9 cellular contexts compared by ENCODE assay signal in the genomic region with DNA sequence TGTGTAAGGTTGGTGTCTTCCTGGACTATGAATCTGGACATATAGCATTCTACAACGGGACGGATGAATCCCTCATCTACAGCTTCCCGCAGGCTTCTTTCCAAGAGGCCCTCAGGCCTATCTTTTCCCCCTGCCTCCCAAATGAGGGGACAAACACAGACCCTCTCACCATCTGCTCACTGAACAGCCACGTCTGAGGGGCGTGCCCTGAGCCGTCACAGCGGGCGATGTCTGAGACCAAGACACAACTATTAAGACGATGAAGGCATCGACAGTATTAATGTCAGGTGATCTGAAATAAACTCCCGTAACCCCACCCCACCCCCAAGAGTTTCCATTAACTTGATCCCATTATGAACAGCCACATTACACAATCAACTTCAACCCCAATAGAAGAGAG. TPM values are rescaled to one million over a fixed set of nuclear protein-coding genes. Genes with fewer than 3 reads are reported as not detected.
"Had no signal": no experiment of that assay in that cellular context is flagged by ENCODE, and none has a peak within 500 bp of the region (broad histone marks: within the 10 kb centered on the region; RNA-seq: fewer than 3 reads in every experiment).

No MANE protein-coding gene starts in this region.

- H2AFZ ChIP-seq: GM23248 had no signal

- H3K4me3 Mint-ChIP-seq: H9 had no signal

- FAIRE-seq: H54, HTR-8/SVneo, K562 had no signal

- H3K4me3 ChIP-seq: GM23248, K562 had no signal

- H3K27ac ChIP-seq: GM23248 had no signal

- H3K9ac ChIP-seq: GM23248 had no signal

- DNase-seq: GM23248, GOT3, H9, HCEC 1CT, IMR-90 had no signal

- ATAC-seq: K562 had no signal

RNA-seq across cellular contexts. Expression of a gene that starts 7.9 kb away (rescaled TPM):
- total RNA-seq: GM23248, H9, HT-29, IMR-90, K562 had no signal
- polyA plus RNA-seq: GM23248, IMR-90 had no signal

RNA-seq across cellular contexts. Expression of a gene that starts 37.8 kb away (rescaled TPM):
- total RNA-seq: GM23248, HT-29, K562 had no signal
- polyA plus RNA-seq: GM23248 had no signal
